In genomic region chr7:47720141-47720906, GRCh38 we compare ENCODE assay signal across 9 cellular contexts.
DNase-seq lines count a peak whose midpoint lies in the region; ATAC-seq and TF ChIP-seq lines count a peak whose summit lies in the region.
"Had no signal": no experiment of that assay in that cellular context is flagged by ENCODE, and none has a peak within 500 bp of the region (broad histone marks: within the 10 kb centered on the region; RNA-seq: fewer than 3 reads in every experiment).

No MANE protein-coding gene starts in this region.

- intact Hi-C loops in sigmoid colon (cut with DNase I), result loop anchor here (2.0 to 5.0 kb wide), 3 partner anchors 62 to 98 kb away; no protein-coding TSS in a partner anchor

- no peaks in the 10 kb centered on the region for H3K27me3 ChIP-seq in sigmoid colon

- DNase-seq in coronary artery (ENCODE audit: low spot score), result peak; percentile 41
- peak; percentile 96 for DNase-seq in sigmoid colon
- DNase-seq in GM10266 (ENCODE audit: extremely low spot score), result no peak
- DNase-seq in Kasumi-1 (lab: John Stamatoyannopoulos, UW), result no peak
- no peak for DNase-seq in NCI-H748 (lab: John Stamatoyannopoulos, UW; ENCODE audit: unreplicated experiment)
- no peak for DNase-seq in D341Med (ENCODE audit: low spot score)
- DNase-seq: midbrain had no signal

- TF ChIP-seq CTCF in coronary artery (IDR thresholded peaks at IDR 0.05) (no peak), sigmoid colon (IDR thresholded peaks at IDR 0.05) (no peak), GM10266 (IDR thresholded peaks at IDR 0.05; ENCODE audit: control insufficient read depth, insufficient read depth, low read depth, missing control alignments) (no peak)

- H3K36me3 ChIP-seq in sigmoid colon, result no peaks in the 10 kb centered on the region

- peak in 2 of 4 donors; percentile 63 to 84 for TF ChIP-seq EP300 in sigmoid colon (IDR thresholded peaks at IDR 0.05)

- H3K4me3 ChIP-seq in coronary artery, result no peak overlapping the region
- no peak overlapping the region for H3K4me3 ChIP-seq in sigmoid colon

- 62 to 67% methylated on average over 12 of the region's 12 CpGs for WGBS in sigmoid colon, 2 donors

- peak; percentile 72 for ATAC-seq in GM19025 (IDR thresholded peaks at IDR 0.05; ENCODE audit: low read depth, unreplicated experiment)
- ATAC-seq in HG03045 (IDR thresholded peaks at IDR 0.05; ENCODE audit: unreplicated experiment), result peak; percentile 76

- TF ChIP-seq POLR2A in sigmoid colon (IDR thresholded peaks at IDR 0.05), result no peak

- H3K4me1 ChIP-seq in sigmoid colon, result peaks cover 0 to 22% (median 18%) of the 10 kb centered on the region in 4 donors

- H3K9me3 ChIP-seq in sigmoid colon, result no peaks in the 10 kb centered on the region

- H3K27ac ChIP-seq in coronary artery (no peak overlapping the region), sigmoid colon (peak overlapping the region in 3 of 4 donors; percentile 57 to 69 (median 67))

Comparison
In these comparisons a context has a peak if more than half of its experiments do, and no peak if none do; other contexts are left out.
1. DNase-seq: peak in coronary artery (single experiment) and sigmoid colon (single experiment); none in GM10266 (single experiment), Kasumi-1 (0 of 2), NCI-H748 (single experiment) and D341Med (single experiment).
2. H3K27ac ChIP-seq: peak in sigmoid colon (3 of 4); none in coronary artery (0 of 2).